ENCODE assay signal across 8 cellular contexts in genomic region chr12:12736759-12737676, GRCh38. TPM values are rescaled to one million over a fixed set of nuclear protein-coding genes. Genes with fewer than 3 reads are reported as not detected.
DNase-seq lines count a peak whose midpoint lies in the region; ATAC-seq and TF ChIP-seq lines count a peak whose summit lies in the region.

No MANE protein-coding gene starts in this region.

- peak overlapping the region; percentile 87 for H3K4me3 Mint-ChIP-seq in HFFc6
- H3K4me3 Mint-ChIP-seq in activated CD8-positive, alpha-beta T cell treated with anti-CD3 and anti-CD28 coated beads for 36 hours = peak overlapping the region; percentile 70

- POLR2A ChIA-PET in activated CD8-positive, alpha-beta T cell treated with anti-CD3 and anti-CD28 coated beads for 36 hours (lab: Charles Lee) = interaction anchor here (0.7 to 4.5 kb wide), 11 partner anchors 9 to 380 kb away, joined by 3 to 77 read pairs (median 3); partner anchors contain the start of genes BORCS5, CDKN1B and GPR19

- peaks cover 3% of the 10 kb centered on the region; the same call in 1 of the 2 replicates for H3K36me3 Mint-ChIP-seq in HFFc6 (ENCODE audit: low read depth)
- H3K36me3 Mint-ChIP-seq in activated CD8-positive, alpha-beta T cell treated with anti-CD3 and anti-CD28 coated beads for 36 hours (ENCODE audit: low read depth) = peaks cover 7% of the 10 kb centered on the region

- no peaks in the 10 kb centered on the region for H3K9me3 Mint-ChIP-seq in HFFc6
- no peaks in the 10 kb centered on the region for H3K9me3 Mint-ChIP-seq in activated CD8-positive, alpha-beta T cell treated with anti-CD3 and anti-CD28 coated beads for 36 hours

- no peaks in the 10 kb centered on the region for H3K9me2 ChIP-seq in neural cell (ENCODE audit: insufficient read depth, low read length)

- peak; percentile 49 for TF ChIP-seq RAD21 in neural cell (conservative IDR thresholded peaks at IDR 0.05)

- H3K4me1 ChIP-seq in esophagus squamous epithelium = peaks cover 0 to 51% (median 25%) of the 10 kb centered on the region in 3 donors

- no peaks in the 10 kb centered on the region for H3K9me3 ChIP-seq in esophagus squamous epithelium
- H3K9me3 ChIP-seq in neural cell (ENCODE audit: low read length) = no peaks in the 10 kb centered on the region

- TF ChIP-seq CTCF in HFFc6 (IDR thresholded peaks at IDR 0.05) = peak; percentile 83
- peak; percentile 44 for TF ChIP-seq CTCF in NB4 (IDR thresholded peaks at IDR 0.05; ENCODE audit: low read depth, low read length)
- TF ChIP-seq CTCF in activated CD8-positive, alpha-beta T cell treated with anti-CD3 and anti-CD28 coated beads for 36 hours (IDR thresholded peaks at IDR 0.05) = peak; percentile 79
- TF ChIP-seq CTCF in esophagus squamous epithelium (IDR thresholded peaks at IDR 0.05) = peak in 5 of 6 experiments; percentile 13 to 58 (median 54)
- TF ChIP-seq CTCF in neural cell (IDR thresholded peaks at IDR 0.05; ENCODE audit: poor library complexity, severe bottlenecking) = peak; percentile 66

- no peaks in the 10 kb centered on the region for H3K79me2 ChIP-seq in neural cell (replicated peaks; ENCODE audit: insufficient read depth, low read length)

- no peaks in the 10 kb centered on the region for H3F3A ChIP-seq in neural cell (ENCODE audit: insufficient read depth, low read length, poor library complexity, severe bottlenecking)

- intact Hi-C loops in activated CD8-positive, alpha-beta T cell treated with anti-CD3 and anti-CD28 coated beads for 36 hours (cut with micrococcal nuclease) = loop anchor here (5.0 to 10.0 kb wide), 2 partner anchors 92 to 175 kb away; partner anchors contain the start of gene DUSP16
- intact Hi-C loops in esophagus squamous epithelium (cut with DNase I) = no loop called here

- DNase-seq in activated CD8-positive, alpha-beta memory T cell treated with anti-CD3 and anti-CD28 coated beads for 24 hours = peak; percentile 77
- no peak for DNase-seq in activated CD8-positive, alpha-beta memory T cell treated with anti-CD3 and anti-CD28 coated beads, Interleukin-2, amount 50 U/mL, for 48 hours
- peak; percentile 94 for DNase-seq in HFFc6
- peak; percentile 61 for DNase-seq in NB4 (ENCODE audit: low read depth)
- peak; percentile 77 for DNase-seq in activated CD8-positive, alpha-beta T cell treated with anti-CD3 and anti-CD28 coated beads for 36 hours
- DNase-seq in esophagus squamous epithelium (lab: John Stamatoyannopoulos, UW) = no peak
- no peak for DNase-seq in NCI-H1436 (lab: John Stamatoyannopoulos, UW)

- TF ChIP-seq POLR2A in NB4 (IDR thresholded peaks at IDR 0.05; ENCODE audit: extremely low read depth, insufficient read length) (no peak), esophagus squamous epithelium (IDR thresholded peaks at IDR 0.05) (peak in 1 of 4 donors; percentile 30)

- no peaks in the 10 kb centered on the region; the same call in 1 of the 2 replicates for H3K27me3 Mint-ChIP-seq in HFFc6 (ENCODE audit: insufficient read depth)
- no peaks in the 10 kb centered on the region for H3K27me3 Mint-ChIP-seq in activated CD8-positive, alpha-beta T cell treated with anti-CD3 and anti-CD28 coated beads for 36 hours

- no peak overlapping the region for H3K4me2 ChIP-seq in neural cell (ENCODE audit: low read length)

- H3K4me1 Mint-ChIP-seq in HFFc6 (ENCODE audit: low read depth) = peaks cover 80% of the 10 kb centered on the region
- peaks cover 42% of the 10 kb centered on the region for H3K4me1 Mint-ChIP-seq in activated CD8-positive, alpha-beta T cell treated with anti-CD3 and anti-CD28 coated beads for 36 hours (ENCODE audit: low read depth)

- H2AFZ ChIP-seq in neural cell (ENCODE audit: low read depth, low read length) = no peak overlapping the region

- TF ChIP-seq EP300 in neural cell (conservative IDR thresholded peaks at IDR 0.05; ENCODE audit: poor library complexity, severe bottlenecking) = no peak

- no peak overlapping the region for H3K9ac ChIP-seq in neural cell (ENCODE audit: low read length)

- CTCF ChIA-PET in activated CD8-positive, alpha-beta T cell treated with anti-CD3 and anti-CD28 coated beads for 36 hours (lab: Charles Lee) = interaction anchor here (0.7 to 3.4 kb wide), 63 partner anchors 10 to 1157 kb away, joined by 3 to 55 read pairs (median 5); partner anchors contain the start of genes CDKN1B, DDX47, DUSP16 and MANSC1

- peak overlapping the region; percentile 96 for H3K27ac Mint-ChIP-seq in HFFc6
- H3K27ac Mint-ChIP-seq in activated CD8-positive, alpha-beta T cell treated with anti-CD3 and anti-CD28 coated beads for 36 hours = peak overlapping the region; percentile 89

- H3K4me3 ChIP-seq in NB4 (ENCODE audit: low read depth, low read length) (no peak overlapping the region), esophagus squamous epithelium (peak overlapping the region in 3 of 4 donors; percentile 17 to 33 (median 21)), neural cell (ENCODE audit: low read length) (no peak overlapping the region)

- H3K36me3 ChIP-seq in esophagus squamous epithelium (no peaks in the 10 kb centered on the region), neural cell (ENCODE audit: insufficient read depth, low read length) (no peaks in the 10 kb centered on the region)

- peak; percentile 92 for ATAC-seq in activated CD8-positive, alpha-beta T cell treated with anti-CD3 and anti-CD28 coated beads for 36 hours

- no peaks in the 10 kb centered on the region for H4K20me1 ChIP-seq in neural cell (ENCODE audit: insufficient read depth)

- 21 to 26% methylated on average over 9 of the region's 9 CpGs for WGBS in esophagus squamous epithelium, 2 donors

- peak overlapping the region; percentile 63 to 82 (median 80) for H3K27ac ChIP-seq in esophagus squamous epithelium
- H3K27ac ChIP-seq in neural cell (ENCODE audit: low read length) = no peak overlapping the region

- H3K27me3 ChIP-seq in esophagus squamous epithelium = no peaks in the 10 kb centered on the region
- H3K27me3 ChIP-seq in neural cell (ENCODE audit: insufficient read depth, low read depth, low read length) = no peaks in the 10 kb centered on the region

TF ChIP-seq in neural cell, 6 proteins besides CTCF, POLR2A, EP300 and RAD21:
- TF ChIP-seq SMC3 (conservative IDR thresholded peaks at IDR 0.05; ENCODE audit: poor library complexity) (peak; percentile 60), EZH2 (IDR thresholded peaks at IDR 0.05; ENCODE audit: borderline replicate concordance, insufficient read depth, low read length, poor library complexity, severe bottlenecking) (no peak)

RNA-seq across cellular contexts. Expression of gene CDKN1B, which starts 19.9 kb away (rescaled TPM):
- total RNA-seq in HFFc6 (2021; fragmentation: NEBNext Ultra II Directional; extraction: Animal tissue kit (Norgen Biotek cat#: 25700)) = 10 to 100 TPM; 22.9 to 31.4 (median 29.7) TPM
- 10 to 100 TPM; 39.9 to 40.8 TPM for total RNA-seq in activated CD8-positive, alpha-beta T cell treated with anti-CD3 and anti-CD28 coated beads for 36 hours
- total RNA-seq in esophagus squamous epithelium = 10 to 100 TPM; 17.3 to 48.1 (median 30.5) TPM
- polyA plus RNA-seq in neural cell = 106 and 107 TPM in 2 replicates
- 86.6 and 95.9 TPM in 2 replicates for polyA minus RNA-seq in neural cell

RNA-seq across cellular contexts. Expression of gene GPR19, which starts 41.0 kb away (rescaled TPM):
- under 1 TPM in 3 of 6 experiments, not detected in 3; 0.15 to 0.31 (median 0.26) TPM for total RNA-seq in HFFc6 (2021; fragmentation: NEBNext Ultra II Directional; extraction: Animal tissue kit (Norgen Biotek cat#: 25700))
- 10 to 100 TPM; 17.3 to 17.6 TPM for total RNA-seq in activated CD8-positive, alpha-beta T cell treated with anti-CD3 and anti-CD28 coated beads for 36 hours
- under 1 TPM in 1 of 4 donors, not detected in 3; 0.40 TPM for total RNA-seq in esophagus squamous epithelium
- 44.2 and 53.4 TPM in 2 replicates for polyA plus RNA-seq in neural cell
- 116 and 127 TPM in 2 replicates for polyA minus RNA-seq in neural cell

RNA-seq across cellular contexts. Expression of gene APOLD1, which starts 48.4 kb away (rescaled TPM):
- 1 to 10 TPM; 5.0 to 8.6 (median 6.6) TPM for total RNA-seq in HFFc6 (2021; fragmentation: NEBNext Ultra II Directional; extraction: Animal tissue kit (Norgen Biotek cat#: 25700))
- 1 to 10 TPM; 5.7 to 6.3 TPM for total RNA-seq in activated CD8-positive, alpha-beta T cell treated with anti-CD3 and anti-CD28 coated beads for 36 hours
- total RNA-seq in esophagus squamous epithelium = 10 to 100 TPM in 1 of 4 donors, 1 to 10 TPM in 3; 2.5 to 14.1 (median 6.8) TPM
- polyA plus RNA-seq in neural cell = 0.38 and 1.1 TPM in 2 replicates
- polyA minus RNA-seq in neural cell = 0.58 and 0.73 TPM in 2 replicates

Comparison
In these comparisons a context has a peak if more than half of its experiments do, and no peak if none do; other contexts are left out.
1. DNase-seq: peak in activated CD8-positive, alpha-beta memory T cell treated with anti-CD3 and anti-CD28 coated beads for 24 hours (single experiment), HFFc6 (single experiment), NB4 (single experiment) and activated CD8-positive, alpha-beta T cell treated with anti-CD3 and anti-CD28 coated beads for 36 hours (single experiment); none in activated CD8-positive, alpha-beta memory T cell treated with anti-CD3 and anti-CD28 coated beads, Interleukin-2, amount 50 U/mL, for 48 hours (single experiment), esophagus squamous epithelium (single experiment) and NCI-H1436 (single experiment).
2. H3K4me3 ChIP-seq: peak in esophagus squamous epithelium (3 of 4); none in NB4 (single experiment) and neural cell (single experiment).
3. RNA of gene GPR19, which starts 41.0 kb away (total RNA-seq): 17.3 to 17.6 TPM in activated CD8-positive, alpha-beta T cell treated with anti-CD3 and anti-CD28 coated beads for 36 hours; 0.40 TPM in esophagus squamous epithelium and 0.15 to 0.31 TPM in HFFc6; every median in the first group is over 10 times any median in the second.
4. Peak in every context shown above with its lines, with median percentiles within 50 percentile points of each other: CTCF ChIP-seq.